Comparison of ENCODE assay signal across 19 cellular contexts in the genomic region with DNA sequence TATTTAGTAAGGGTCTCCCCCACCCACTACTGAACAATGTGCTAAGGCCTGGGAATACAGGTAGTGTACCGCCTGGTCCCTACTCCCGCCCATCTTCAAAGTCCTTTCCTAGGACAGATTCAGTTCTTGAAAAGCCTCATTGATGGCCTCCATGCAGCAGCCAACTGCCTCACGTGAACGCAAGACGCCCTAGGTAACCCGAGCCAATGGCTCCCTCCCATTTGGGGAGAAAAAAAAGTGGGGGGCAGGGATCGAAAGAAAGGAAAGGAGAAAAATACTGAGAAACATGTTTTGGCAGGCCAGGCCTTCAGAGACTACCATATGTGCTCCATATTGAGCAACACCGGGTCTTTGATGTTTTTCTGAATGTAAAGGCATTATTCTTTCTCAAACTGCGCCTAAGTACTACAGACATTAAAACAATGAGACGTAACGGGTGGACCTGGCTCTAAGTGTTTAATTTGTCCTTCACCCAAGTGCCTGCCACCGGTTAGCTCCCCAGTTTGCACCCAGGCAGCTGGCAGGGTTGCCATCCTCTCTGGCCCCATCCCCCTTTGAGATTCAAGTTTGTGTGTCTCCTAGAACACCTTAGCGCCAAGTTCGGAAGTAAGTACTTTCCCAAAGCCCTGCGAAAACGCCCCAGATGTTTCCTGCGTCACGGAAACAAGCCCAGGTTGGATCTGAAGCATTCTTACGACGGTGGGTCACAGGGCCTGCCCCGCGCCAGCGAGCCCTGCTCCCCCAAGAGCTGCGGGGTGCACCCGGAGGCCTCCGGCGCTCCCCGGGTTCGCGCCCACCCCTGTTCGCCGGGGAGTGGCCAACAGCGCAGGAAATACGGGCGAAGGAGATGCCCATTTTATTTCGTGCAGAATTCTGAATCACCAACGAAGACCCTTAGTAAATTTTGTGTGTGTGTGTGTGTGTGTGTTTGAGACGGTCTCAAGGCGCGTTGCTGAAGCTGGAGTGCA. TPM values are rescaled to one million over a fixed set of nuclear protein-coding genes. Genes with fewer than 3 reads are reported as not detected.
DNase-seq lines count a peak whose midpoint lies in the region; ATAC-seq, FAIRE-seq and TF ChIP-seq lines count a peak whose summit lies in the region.
"Had no signal": no experiment of that assay in that cellular context is flagged by ENCODE, and none has a peak within 500 bp of the region (broad histone marks: within the 10 kb centered on the region; RNA-seq: fewer than 3 reads in every experiment).

No MANE protein-coding gene starts in this region.

- H3F3A ChIP-seq in GM23338 (replicated peaks; ENCODE audit: low read depth) = 0 out of 2 replicates have a peak, but pooled peaks cover 4% of the 10 kb centered on the region

- peak overlapping the region; percentile 96 for H3K4me2 ChIP-seq in GM23338

- ATAC-seq in CD4-positive, alpha-beta T cell (ENCODE audit: poor library complexity) = no peak
- peak; percentile 44 for ATAC-seq in GM23338
- no peak for ATAC-seq in activated naive CD8-positive, alpha-beta T cell treated with anti-CD3 and anti-CD28 coated beads, Interleukin-2, amount 50 U/mL, for 24 hours
- ATAC-seq in GM19023 (IDR thresholded peaks at IDR 0.05; ENCODE audit: unreplicated experiment) = no peak
- ATAC-seq: activated CD8-positive, alpha-beta T cell treated with anti-CD3 and anti-CD28 coated beads, Interleukin-2, amount 10 ng/mL, durations not matched to agents 7 days and 5 days; foreskin keratinocyte; left lobe of liver; Panc1 had no signal

- TF ChIP-seq CTCF in CD4-positive, alpha-beta T cell (IDR thresholded peaks at IDR 0.05) = no peak
- no peak for TF ChIP-seq CTCF in GM23338 (conservative IDR thresholded peaks at IDR 0.05; ENCODE audit: low read depth in 2 of 2)
- TF ChIP-seq CTCF in mesothelial cell of epicardium (IDR thresholded peaks at IDR 0.05; ENCODE audit: unreplicated experiment) = no peak

- H3K9me2 ChIP-seq in GM23338 (ENCODE audit: insufficient read depth) = no peaks in the 10 kb centered on the region

- CTCF ChIA-PET in CD4-positive, alpha-beta T cell (lab: Charles Lee) = no interaction called here

- H4K20me1 ChIP-seq in GM23338 (replicated peaks; ENCODE audit: insufficient read depth) = no peaks in the 10 kb centered on the region; the same call in 1 of the 2 replicates

- H3K4me3 Mint-ChIP-seq in CD4-positive, alpha-beta T cell = peak overlapping the region; percentile 83
- H3K4me3 Mint-ChIP-seq in GM23338 (peak overlapping the region; percentile 69), mesothelial cell of epicardium (peak overlapping the region; percentile 35)
- peak overlapping the region; percentile 18 for H3K4me3 Mint-ChIP-seq in activated naive CD8-positive, alpha-beta T cell treated with anti-CD3 and anti-CD28 coated beads, Interleukin-2, amount 50 U/mL, for 24 hours

- H3K27ac Mint-ChIP-seq in CD4-positive, alpha-beta T cell = no peak overlapping the region
- H3K27ac Mint-ChIP-seq in GM23338 (no peak overlapping the region), mesothelial cell of epicardium (peak overlapping the region; percentile 69)
- no peak overlapping the region for H3K27ac Mint-ChIP-seq in activated naive CD8-positive, alpha-beta T cell treated with anti-CD3 and anti-CD28 coated beads, Interleukin-2, amount 50 U/mL, for 24 hours
- H3K27ac Mint-ChIP-seq: activated CD8-positive, alpha-beta T cell treated with anti-CD3 and anti-CD28 coated beads, Interleukin-2, amount 10 ng/mL, durations not matched to agents 7 days and 5 days had no signal

- H3K4me1 Mint-ChIP-seq in CD4-positive, alpha-beta T cell (ENCODE audit: low read depth) = peaks cover 11% of the 10 kb centered on the region
- H3K4me1 Mint-ChIP-seq in GM23338 = peaks cover 30% of the 10 kb centered on the region
- H3K4me1 Mint-ChIP-seq in activated naive CD8-positive, alpha-beta T cell treated with anti-CD3 and anti-CD28 coated beads, Interleukin-2, amount 50 U/mL, for 24 hours = peaks cover 10% of the 10 kb centered on the region
- H3K4me1 Mint-ChIP-seq in mesothelial cell of epicardium = peaks cover 21% of the 10 kb centered on the region

- peaks cover 31% of the 10 kb centered on the region for H3K4me1 ChIP-seq in GM23338 (ENCODE audit: insufficient read depth)
- H3K4me1 ChIP-seq: foreskin keratinocyte had no signal

- no peaks in the 10 kb centered on the region for H3K36me3 Mint-ChIP-seq in CD4-positive, alpha-beta T cell (ENCODE audit: low read depth)
- no peaks in the 10 kb centered on the region for H3K36me3 Mint-ChIP-seq in GM23338 (ENCODE audit: low read depth)
- peaks cover 12% of the 10 kb centered on the region for H3K36me3 Mint-ChIP-seq in activated naive CD8-positive, alpha-beta T cell treated with anti-CD3 and anti-CD28 coated beads, Interleukin-2, amount 50 U/mL, for 24 hours (ENCODE audit: low read depth)
- H3K36me3 Mint-ChIP-seq in mesothelial cell of epicardium = peaks cover 3% of the 10 kb centered on the region

- POLR2A ChIA-PET in CD4-positive, alpha-beta T cell (lab: Charles Lee) = no interaction called here

- intact Hi-C loops in CD4-positive, alpha-beta T cell (cut with DNase I, micrococcal nuclease) = loop anchor here (5.0 to 10.0 kb wide), 4 partner anchors 488 to 815 kb away; no protein-coding TSS in a partner anchor

- H3K27ac ChIP-seq in CD4-positive, alpha-beta T cell (ENCODE audit: low read depth, low read length) = no peak overlapping the region
- H3K27ac ChIP-seq in GM23338 (ENCODE audit: low read depth) = no peak overlapping the region
- H3K27ac ChIP-seq: ascending aorta, foreskin keratinocyte, SK-N-MC, thyroid gland had no signal

- DNase-seq in CD4-positive, alpha-beta T cell = no peak
- DNase-seq in GM23338 (ENCODE audit: low spot score) (peak; percentile 91), mesothelial cell of epicardium (ENCODE audit: low spot score in 2 of 2, unreplicated experiment in 2 of 2) (no peak), RCC 7860 (ENCODE audit: low spot score) (no peak), activated gamma-delta T cell treated with Interleukin-2 at 50 U/mL for 16 hours (no peak)
- no peak for DNase-seq in activated naive CD8-positive, alpha-beta T cell treated with anti-CD3 and anti-CD28 coated beads, Interleukin-2, amount 50 U/mL, for 24 hours
- no peak for DNase-seq in stimulated activated CD4-positive, alpha-beta T cell treated with anti-CD3 and anti-CD28 coated beads, Interleukin-1b, Interleukin-23, amount 100 ng/mL, for 48 hours
- DNase-seq: activated CD8-positive, alpha-beta T cell treated with anti-CD3 and anti-CD28 coated beads, Interleukin-2, amount 10 ng/mL, durations not matched to agents 7 days and 5 days; foreskin keratinocyte; GF-D8; NCI-H1092 treated with DMSO at 0.1 percent for 48 hours; small intestine; thyroid gland had no signal

- H2AFZ ChIP-seq in GM23338 = peak overlapping the region; percentile 96

- H3K4me3 ChIP-seq in GM23338 = peak overlapping the region; percentile 80
- H3K4me3 ChIP-seq: SK-N-MC had no signal

- peaks cover 75% of the 10 kb centered on the region for H3K27me3 ChIP-seq in CD4-positive, alpha-beta T cell (ENCODE audit: control insufficient read depth, insufficient read depth, low read length)
- H3K27me3 ChIP-seq in GM23338 (ENCODE audit: insufficient read depth) = peaks cover 98% of the 10 kb centered on the region
- H3K27me3 ChIP-seq: ascending aorta had no signal

- no peaks in the 10 kb centered on the region for H3K79me2 ChIP-seq in GM23338 (replicated peaks; ENCODE audit: insufficient read depth)

- no peaks in the 10 kb centered on the region for H3K9me3 Mint-ChIP-seq in CD4-positive, alpha-beta T cell
- H3K9me3 Mint-ChIP-seq in GM23338 (peaks cover 2% of the 10 kb centered on the region; the same call in 2 of the 3 replicates), mesothelial cell of epicardium (peaks cover 3% of the 10 kb centered on the region)
- H3K9me3 Mint-ChIP-seq in activated naive CD8-positive, alpha-beta T cell treated with anti-CD3 and anti-CD28 coated beads, Interleukin-2, amount 50 U/mL, for 24 hours = peaks cover 3% of the 10 kb centered on the region

- no peaks in the 10 kb centered on the region for H3K9me3 ChIP-seq in CD4-positive, alpha-beta T cell (ENCODE audit: control insufficient read depth, low read length)
- H3K9me3 ChIP-seq: ascending aorta, thyroid gland had no signal

- peaks cover 86% of the 10 kb centered on the region for H3K27me3 Mint-ChIP-seq in CD4-positive, alpha-beta T cell
- H3K27me3 Mint-ChIP-seq in GM23338 (ENCODE audit: insufficient read depth, low read depth, poor library complexity) = peaks cover 69% of the 10 kb centered on the region
- H3K27me3 Mint-ChIP-seq in activated naive CD8-positive, alpha-beta T cell treated with anti-CD3 and anti-CD28 coated beads, Interleukin-2, amount 50 U/mL, for 24 hours = peaks cover 73% of the 10 kb centered on the region
- H3K27me3 Mint-ChIP-seq in mesothelial cell of epicardium (ENCODE audit: low read depth) = peaks cover 16% of the 10 kb centered on the region

- FAIRE-seq in RCC 7860 (lab: Jason Lieb, UNC) = no peak
- FAIRE-seq: D721Med, small intestine had no signal

- no peaks in the 10 kb centered on the region for H3K36me3 ChIP-seq in GM23338 (ENCODE audit: insufficient read depth)
- H3K36me3 ChIP-seq: ascending aorta, thyroid gland had no signal

TF ChIP-seq in GM23338, 12 proteins besides CTCF, POLR2A, EP300 and RAD21 (continues in another document):
- peak; percentile 45 for TF ChIP-seq EZH2phosphoT487 (IDR thresholded peaks at IDR 0.05; ENCODE audit: unreplicated experiment)
- TF ChIP-seq ZNF114 (CRISPR knock-in tag; IDR thresholded peaks at IDR 0.05) = no peak
- no peak; the same call in 1 of the 2 replicates for TF ChIP-seq CREB1 (CRISPR knock-in tag; IDR thresholded peaks at IDR 0.05; ENCODE audit: low read depth)
- TF ChIP-seq ZNF331 (CRISPR knock-in tag; IDR thresholded peaks at IDR 0.05; ENCODE audit: low read depth) = no peak
- TF ChIP-seq, protein P1, sequence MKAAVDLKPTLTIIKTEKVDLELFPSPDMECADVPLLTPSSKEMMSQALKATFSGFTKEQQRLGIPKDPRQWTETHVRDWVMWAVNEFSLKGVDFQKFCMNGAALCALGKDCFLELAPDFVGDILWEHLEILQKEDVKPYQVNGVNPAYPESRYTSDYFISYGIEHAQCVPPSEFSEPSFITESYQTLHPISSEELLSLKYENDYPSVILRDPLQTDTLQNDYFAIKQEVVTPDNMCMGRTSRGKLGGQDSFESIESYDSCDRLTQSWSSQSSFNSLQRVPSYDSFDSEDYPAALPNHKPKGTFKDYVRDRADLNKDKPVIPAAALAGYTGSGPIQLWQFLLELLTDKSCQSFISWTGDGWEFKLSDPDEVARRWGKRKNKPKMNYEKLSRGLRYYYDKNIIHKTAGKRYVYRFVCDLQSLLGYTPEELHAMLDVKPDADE (IDR thresholded peaks at IDR 0.05) = no peak
- TF ChIP-seq STAT1 (IDR thresholded peaks at IDR 0.05; ENCODE audit: unreplicated experiment) = no peak
- no peak for TF ChIP-seq JUNB (IDR thresholded peaks at IDR 0.05; ENCODE audit: unreplicated experiment)
- no peak for TF ChIP-seq POLR2AphosphoS5 (IDR thresholded peaks at IDR 0.05; ENCODE audit: low read depth)

RNA-seq across cellular contexts. Expression of a gene that starts 30.2 kb away (rescaled TPM):
- total RNA-seq in CD4-positive, alpha-beta T cell = not detected
- not detected in 2 replicates for total RNA-seq in GM23338 (2014; rRNA removed; shearing (Covaris generic))
- polyA plus RNA-seq in GM23338 (2016; fragmentation: Nextera tagmentation; extraction: Ambion mirVana) = 0.15 TPM in 1 of 2 replicates, not detected in the other
- total RNA-seq in mesothelial cell of epicardium = 32.8 to 34.3 TPM (median 33.3 TPM) in 3 replicates
- total RNA-seq: activated CD8-positive, alpha-beta T cell treated with anti-CD3 and anti-CD28 coated beads, Interleukin-2, amount 10 ng/mL, durations not matched to agents 7 days and 5 days; foreskin keratinocyte had no signal
- polyA plus RNA-seq: foreskin keratinocyte had no signal

Comparison
In these comparisons a context has a peak if more than half of its experiments do, and no peak if none do; other contexts are left out.
1. H3K4me3 Mint-ChIP-seq: peak in every context shown above with its lines; median percentile 83 in CD4-positive, alpha-beta T cell; 69 in GM23338; 35 in mesothelial cell of epicardium; 18 in activated naive CD8-positive, alpha-beta T cell treated with anti-CD3 and anti-CD28 coated beads, Interleukin-2, amount 50 U/mL, for 24 hours.
2. RNA of a gene that starts 30.2 kb away (total RNA-seq): 32.8 to 34.3 TPM in mesothelial cell of epicardium; not detected in CD4-positive, alpha-beta T cell and not detected in GM23338; every median in the first group is over 10 times any median in the second.